Comparison of ENCODE assay signal across 17 cellular contexts in genomic region chr11:13292970-13293369, GRCh38. TPM values are rescaled to one million over a fixed set of nuclear protein-coding genes. Genes with fewer than 3 reads are reported as not detected.
A peak's percentile ranks its signal among the peaks of the same experiment; 100 is the strongest.
DNase-seq lines count a peak whose midpoint lies in the region; ATAC-seq, FAIRE-seq and TF ChIP-seq lines count a peak whose summit lies in the region.
"Had no signal": no experiment of that assay in that cellular context is flagged by ENCODE, and none has a peak within 500 bp of the region (broad histone marks: within the 10 kb centered on the region; RNA-seq: fewer than 3 reads in every experiment).

No MANE protein-coding gene starts in this region.

- no peaks in the 10 kb centered on the region for H3K27me3 ChIP-seq in bronchial epithelial cell (ENCODE audit: control insufficient read depth, insufficient read depth, low read length)

- H3K4me1 Mint-ChIP-seq in activated CD8-positive, alpha-beta memory T cell treated with anti-CD3 and anti-CD28 coated beads, Interleukin-2, amount 10 ng/mL, durations not matched to agents 7 days and 5 days: peaks cover 94% of the 10 kb centered on the region

- no peak for ATAC-seq in activated CD8-positive, alpha-beta memory T cell treated with anti-CD3 and anti-CD28 coated beads, Interleukin-2, amount 10 ng/mL, durations not matched to agents 7 days and 5 days
- ATAC-seq: K562 had no signal

- peak overlapping the region; percentile 12 for H3K27ac Mint-ChIP-seq in activated CD8-positive, alpha-beta memory T cell treated with anti-CD3 and anti-CD28 coated beads, Interleukin-2, amount 10 ng/mL, durations not matched to agents 7 days and 5 days

- no peak for DNase-seq in activated CD8-positive, alpha-beta memory T cell treated with anti-CD3 and anti-CD28 coated beads, Interleukin-2, amount 10 ng/mL, durations not matched to agents 7 days and 5 days
- no peak for DNase-seq in activated CD8-positive, alpha-beta memory T cell treated with anti-CD3 and anti-CD28 coated beads, Interleukin-2, amount 50 U/mL, for 48 hours
- DNase-seq in bronchial epithelial cell (ENCODE audit: low read depth): no peak
- DNase-seq in islet precursor cell: peak; percentile 30
- DNase-seq in T-helper 9 cell: no peak
- DNase-seq in NCI-H1436 (lab: John Stamatoyannopoulos, UW): no peak
- DNase-seq in NCI-H345 (lab: John Stamatoyannopoulos, UW): no peak
- no peak for DNase-seq in SKM-1 treated with dmso at 0.1 percent for 144 hours (lab: John Stamatoyannopoulos, UW; ENCODE audit: unreplicated experiment)
- DNase-seq: DMS153, GDM1, GM23248, NCI-H1105, NCI-H1694, NCI-H2081 treated with DMSO at 0.1 percent for 48 hours, NCI-H510A treated with DMSO at 0.1 percent for 48 hours, SHP77 had no signal

- no peak overlapping the region for H3K4me3 Mint-ChIP-seq in activated CD8-positive, alpha-beta memory T cell treated with anti-CD3 and anti-CD28 coated beads, Interleukin-2, amount 10 ng/mL, durations not matched to agents 7 days and 5 days

- no peak overlapping the region for H3K4me3 ChIP-seq in bronchial epithelial cell (ENCODE audit: low read depth, low read length)
- H3K4me3 ChIP-seq: GM23248, K562 had no signal

- peak; percentile 88 for FAIRE-seq in bronchial epithelial cell (lab: Jason Lieb, UNC)
- FAIRE-seq: K562 had no signal

- TF ChIP-seq CTCF in bronchial epithelial cell (IDR thresholded peaks at IDR 0.05; ENCODE audit: insufficient read depth, low read length, severe bottlenecking): no peak

- H3K27me3 Mint-ChIP-seq in activated CD8-positive, alpha-beta memory T cell treated with anti-CD3 and anti-CD28 coated beads, Interleukin-2, amount 10 ng/mL, durations not matched to agents 7 days and 5 days: no peaks in the 10 kb centered on the region

- peaks cover 24% of the 10 kb centered on the region for H3K36me3 Mint-ChIP-seq in activated CD8-positive, alpha-beta memory T cell treated with anti-CD3 and anti-CD28 coated beads, Interleukin-2, amount 10 ng/mL, durations not matched to agents 7 days and 5 days

- H3K9me3 Mint-ChIP-seq in activated CD8-positive, alpha-beta memory T cell treated with anti-CD3 and anti-CD28 coated beads, Interleukin-2, amount 10 ng/mL, durations not matched to agents 7 days and 5 days (ENCODE audit: low read depth): no peaks in the 10 kb centered on the region

- CTCF ChIA-PET in activated CD8-positive, alpha-beta memory T cell treated with anti-CD3 and anti-CD28 coated beads, Interleukin-2, amount 10 ng/mL, durations not matched to agents 7 days and 5 days (lab: Charles Lee): interaction anchor here (1.6 to 7.8 kb wide), 2 partner anchors 42 to 51 kb away, joined by 3 to 45 read pairs; no protein-coding TSS in a partner anchor

- no peaks in the 10 kb centered on the region for H3K36me3 ChIP-seq in bronchial epithelial cell (ENCODE audit: control insufficient read depth, insufficient read depth, low read length)

RNA-seq across cellular contexts. Expression of gene BMAL1, which starts 15.4 kb away (rescaled TPM):
- 10 to 100 TPM; 56.8 to 81.8 TPM for total RNA-seq in activated CD8-positive, alpha-beta memory T cell treated with anti-CD3 and anti-CD28 coated beads, Interleukin-2, amount 10 ng/mL, durations not matched to agents 7 days and 5 days
- total RNA-seq in bronchial epithelial cell: 36.6 and 39.9 TPM in 2 replicates
